In the genomic region with DNA sequence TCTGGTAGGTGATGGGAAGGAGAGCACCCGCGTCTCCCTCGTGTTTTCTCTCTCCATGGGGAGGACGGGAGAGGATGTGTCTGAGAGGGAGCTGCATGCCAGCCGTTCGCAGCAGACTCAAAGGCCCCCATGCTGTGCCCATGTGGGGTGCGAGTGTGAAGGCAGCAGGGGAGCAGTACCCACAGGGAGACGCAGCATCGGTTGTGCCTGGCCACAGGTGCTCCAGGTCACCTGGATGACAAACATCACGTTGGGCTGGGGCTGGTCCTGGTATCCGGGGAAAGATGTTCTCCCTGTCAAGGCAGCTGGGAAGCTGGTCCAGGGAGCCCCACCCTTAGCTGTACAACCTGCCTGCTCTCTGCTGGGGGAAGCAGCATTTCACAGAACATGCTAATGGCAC, we compare ENCODE assay signal across 27 cellular contexts.
"Had no signal": no experiment of that assay in that cellular context is flagged by ENCODE, and none has a peak within 500 bp of the region (broad histone marks: within the 10 kb centered on the region; RNA-seq: fewer than 3 reads in every experiment).

No MANE protein-coding gene starts in this region.

- H3K27ac ChIP-seq: adrenal gland, body of pancreas, esophagus muscularis mucosa, foreskin keratinocyte, heart left ventricle, left lung, lower lobe of right lung, prostate gland, skin epidermis, VCaP had no signal

- H3K4me1 ChIP-seq: adrenal gland, body of pancreas, esophagus muscularis mucosa, foreskin keratinocyte, left lung, lower lobe of right lung, prostate gland had no signal

- H3K9me3 ChIP-seq: adrenal gland, body of pancreas, esophagus muscularis mucosa, heart left ventricle, left lung, lower lobe of right lung, prostate gland had no signal

- H3K4me3 ChIP-seq: adrenal gland, body of pancreas, esophagus muscularis mucosa, heart left ventricle, left lung, lower lobe of right lung, prostate gland, skin epidermis had no signal

- H3K27me3 ChIP-seq: adrenal gland, foreskin keratinocyte had no signal

- H3K36me3 ChIP-seq: adrenal gland, esophagus muscularis mucosa, heart left ventricle, left lung, lower lobe of right lung, prostate gland had no signal

- DNase-seq: activated CD4-positive, alpha-beta memory T cell treated with anti-CD3 and anti-CD28 coated beads for 36 hours; activated CD4-positive, alpha-beta T cell treated with anti-CD3 and anti-CD28 coated beads for 48 hours; activated CD8-positive, alpha-beta memory T cell treated with anti-CD3 and anti-CD28 coated beads, Interleukin-2, amount 50 U/mL, for 4 hours; activated effector memory CD4-positive, alpha-beta T cell treated with anti-CD3 and anti-CD28 coated beads, Interleukin-2, amount 50 U/mL, for 16 hours; activated naive CD4-positive, alpha-beta T cell treated with anti-CD3 and anti-CD28 coated beads for 36 hours; activated naive CD8-positive, alpha-beta T cell treated with anti-CD3 and anti-CD28 coated beads for 36 hours; activated T-cell treated with anti-CD3 and anti-CD28 coated beads, Interleukin-2, amount 50 U/mL, for 1 hour; adrenal gland; aorta; body of pancreas; dermis blood vessel endothelial cell; effector CD4-positive, alpha-beta T cell; foreskin keratinocyte; heart left ventricle; left lung; lower lobe of right lung; mesenchymal stem cell; naive thymus-derived CD8-positive, alpha-beta T cell; stimulated activated CD4-positive, alpha-beta T cell treated with anti-CD3 and anti-CD28 coated beads, Interleukin-12 subunit alpha, Interleukin-12 subunit beta, amount 100 ng/mL, for 4 hours; stimulated activated CD4-positive, alpha-beta T cell treated with anti-CD3 and anti-CD28 coated beads, Interleukin-4, amount 100 ng/mL, for 24 hours; stimulated activated naive CD8-positive, alpha-beta T cell treated with anti-CD3 and anti-CD28 coated beads, Interleukin-15, amount 100 ng/mL, for 72 hours; substantia nigra; T-helper 9 cell had no signal
